ENCODE assay signal across 8 cellular contexts in the genomic region with DNA sequence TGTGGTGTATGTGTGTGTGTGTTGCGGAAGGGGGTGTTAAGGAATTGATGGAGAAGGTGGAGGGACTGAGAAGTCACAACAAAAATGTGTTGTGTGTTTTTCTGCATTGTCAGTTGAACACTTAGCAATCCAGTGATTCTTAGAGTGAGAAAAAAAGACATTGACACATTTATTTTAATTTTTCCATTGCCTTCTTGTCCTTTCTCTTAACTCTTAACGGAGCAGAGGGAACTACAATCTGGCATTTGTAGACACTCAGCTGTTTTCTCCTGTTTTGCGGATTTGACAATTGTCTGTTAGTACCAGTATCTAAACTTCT. TPM values are rescaled to one million over a fixed set of nuclear protein-coding genes. Genes with fewer than 3 reads are reported as not detected.
DNase-seq lines count a peak whose midpoint lies in the region; ATAC-seq and TF ChIP-seq lines count a peak whose summit lies in the region.

No MANE protein-coding gene starts in this region.

- no peaks in the 10 kb centered on the region for H3K9me3 Mint-ChIP-seq in HFFc6
- no peaks in the 10 kb centered on the region for H3K9me3 Mint-ChIP-seq in activated T-helper 1 cell treated with anti-CD3 and anti-CD28 coated beads, Interleukin-12 subunit alpha, Interleukin-12 subunit beta, Interleukin-2, Interleukin-4 antibody, amounts not matched to agents 30 ng/mL and 10 ng/mL and 1 ng/mL, durations not matched to agents 14 hours and 24 hours and 36 hours
- H3K9me3 Mint-ChIP-seq in stimulated activated effector memory CD8-positive, alpha-beta T cell treated with anti-CD3 and anti-CD28 coated beads, Interleukin-12 subunit alpha, Interleukin-12 subunit beta, amount 100 ng/mL, for 72 hours = no peaks in the 10 kb centered on the region

- no peaks in the 10 kb centered on the region for H3K36me3 Mint-ChIP-seq in HFFc6 (ENCODE audit: low read depth)
- H3K36me3 Mint-ChIP-seq in activated T-helper 1 cell treated with anti-CD3 and anti-CD28 coated beads, Interleukin-12 subunit alpha, Interleukin-12 subunit beta, Interleukin-2, Interleukin-4 antibody, amounts not matched to agents 30 ng/mL and 10 ng/mL and 1 ng/mL, durations not matched to agents 14 hours and 24 hours and 36 hours (ENCODE audit: low read depth) = peaks cover 5% of the 10 kb centered on the region
- H3K36me3 Mint-ChIP-seq in stimulated activated effector memory CD8-positive, alpha-beta T cell treated with anti-CD3 and anti-CD28 coated beads, Interleukin-12 subunit alpha, Interleukin-12 subunit beta, amount 100 ng/mL, for 72 hours = no peaks in the 10 kb centered on the region

- TF ChIP-seq CTCF in HFFc6 (IDR thresholded peaks at IDR 0.05) = no peak

- peak overlapping the region; percentile 60 for H3K4me3 ChIP-seq in iPS-18a (ENCODE audit: low read length)

- H3K27ac ChIP-seq in iPS-18a (ENCODE audit: low read length) = no peak overlapping the region

- peak overlapping the region; percentile 96 for H3K4me3 Mint-ChIP-seq in HFFc6
- H3K4me3 Mint-ChIP-seq in activated T-helper 1 cell treated with anti-CD3 and anti-CD28 coated beads, Interleukin-12 subunit alpha, Interleukin-12 subunit beta, Interleukin-2, Interleukin-4 antibody, amounts not matched to agents 30 ng/mL and 10 ng/mL and 1 ng/mL, durations not matched to agents 14 hours and 24 hours and 36 hours = peak overlapping the region; percentile 91
- peak overlapping the region; percentile 73 for H3K4me3 Mint-ChIP-seq in stimulated activated effector memory CD8-positive, alpha-beta T cell treated with anti-CD3 and anti-CD28 coated beads, Interleukin-12 subunit alpha, Interleukin-12 subunit beta, amount 100 ng/mL, for 72 hours

- no peaks in the 10 kb centered on the region; the same call in 1 of the 2 replicates for H3K27me3 Mint-ChIP-seq in HFFc6 (ENCODE audit: insufficient read depth)
- H3K27me3 Mint-ChIP-seq in activated T-helper 1 cell treated with anti-CD3 and anti-CD28 coated beads, Interleukin-12 subunit alpha, Interleukin-12 subunit beta, Interleukin-2, Interleukin-4 antibody, amounts not matched to agents 30 ng/mL and 10 ng/mL and 1 ng/mL, durations not matched to agents 14 hours and 24 hours and 36 hours (ENCODE audit: insufficient read depth) = peaks cover 59% of the 10 kb centered on the region

- H3K9me3 ChIP-seq in iPS-18a (ENCODE audit: control insufficient read depth, low read depth, low read length) = no peaks in the 10 kb centered on the region

- H3K27ac Mint-ChIP-seq in HFFc6 = peak overlapping the region; percentile 95
- H3K27ac Mint-ChIP-seq in activated T-helper 1 cell treated with anti-CD3 and anti-CD28 coated beads, Interleukin-12 subunit alpha, Interleukin-12 subunit beta, Interleukin-2, Interleukin-4 antibody, amounts not matched to agents 30 ng/mL and 10 ng/mL and 1 ng/mL, durations not matched to agents 14 hours and 24 hours and 36 hours = peak overlapping the region; percentile 93
- no peak overlapping the region for H3K27ac Mint-ChIP-seq in stimulated activated effector memory CD8-positive, alpha-beta T cell treated with anti-CD3 and anti-CD28 coated beads, Interleukin-12 subunit alpha, Interleukin-12 subunit beta, amount 100 ng/mL, for 72 hours

- H3K36me3 ChIP-seq in iPS-18a (ENCODE audit: control insufficient read depth, low read depth, low read length) = no peaks in the 10 kb centered on the region

- peaks cover 69% of the 10 kb centered on the region for H3K27me3 ChIP-seq in iPS-18a (ENCODE audit: control insufficient read depth, insufficient read depth, low read length)

- intact Hi-C loops in activated T-helper 1 cell treated with anti-CD3 and anti-CD28 coated beads, Interleukin-12 subunit alpha, Interleukin-12 subunit beta, Interleukin-2, Interleukin-4 antibody, amounts not matched to agents 30 ng/mL and 10 ng/mL and 1 ng/mL, durations not matched to agents 14 hours and 24 hours and 36 hours (cut with micrococcal nuclease) = loop anchor here (2.0 to 10.0 kb wide), 3 partner anchors 16 to 782 kb away; partner anchors contain the start of gene NEK7

- DNase-seq in HFFc6 (no peak), NCI-H748 treated with DMSO at 0.1 percent for 48 hours (lab: John Stamatoyannopoulos, UW) (no peak), NOMO-1 treated with DMSO at 0.1 percent for 48 hours (lab: John Stamatoyannopoulos, UW; ENCODE audit: unreplicated experiment) (no peak), MV-4-11 (lab: John Stamatoyannopoulos, UW) (no peak), activated gamma-delta T cell treated with Interleukin-2 at 50 U/mL for 16 hours (no peak)
- DNase-seq in activated T-helper 1 cell treated with anti-CD3 and anti-CD28 coated beads, Interleukin-12 subunit alpha, Interleukin-12 subunit beta, Interleukin-2, Interleukin-4 antibody, amounts not matched to agents 30 ng/mL and 10 ng/mL and 1 ng/mL, durations not matched to agents 14 hours and 24 hours and 36 hours (ENCODE audit: low spot score) = no peak
- DNase-seq in stimulated activated effector memory CD8-positive, alpha-beta T cell treated with anti-CD3 and anti-CD28 coated beads, Interleukin-12 subunit alpha, Interleukin-12 subunit beta, amount 100 ng/mL, for 72 hours (ENCODE audit: low spot score in 2 of 2) = no peak

- peaks cover 4% of the 10 kb centered on the region for H3K4me1 ChIP-seq in iPS-18a (ENCODE audit: control insufficient read depth, low read depth, low read length)

- ATAC-seq in stimulated activated effector memory CD8-positive, alpha-beta T cell treated with anti-CD3 and anti-CD28 coated beads, Interleukin-12 subunit alpha, Interleukin-12 subunit beta, amount 100 ng/mL, for 72 hours = no peak

- H3K9ac ChIP-seq in iPS-18a (ENCODE audit: low read length) = peak overlapping the region; percentile 29

- H3K4me1 Mint-ChIP-seq in HFFc6 (ENCODE audit: low read depth) = peaks cover 39% of the 10 kb centered on the region
- H3K4me1 Mint-ChIP-seq in activated T-helper 1 cell treated with anti-CD3 and anti-CD28 coated beads, Interleukin-12 subunit alpha, Interleukin-12 subunit beta, Interleukin-2, Interleukin-4 antibody, amounts not matched to agents 30 ng/mL and 10 ng/mL and 1 ng/mL, durations not matched to agents 14 hours and 24 hours and 36 hours (ENCODE audit: low read depth) = peaks cover 19% of the 10 kb centered on the region
- H3K4me1 Mint-ChIP-seq in stimulated activated effector memory CD8-positive, alpha-beta T cell treated with anti-CD3 and anti-CD28 coated beads, Interleukin-12 subunit alpha, Interleukin-12 subunit beta, amount 100 ng/mL, for 72 hours = peaks cover 13% of the 10 kb centered on the region

RNA-seq across cellular contexts. Expression of gene C1orf53, which starts 0.7 kb away (rescaled TPM):
- 10 to 100 TPM; 18.6 to 21.8 (median 19.9) TPM for total RNA-seq in HFFc6 (2021; fragmentation: NEBNext Ultra II Directional; extraction: Animal tissue kit (Norgen Biotek cat#: 25700))
- total RNA-seq in activated T-helper 1 cell treated with anti-CD3 and anti-CD28 coated beads, Interleukin-12 subunit alpha, Interleukin-12 subunit beta, Interleukin-2, Interleukin-4 antibody, amounts not matched to agents 30 ng/mL and 10 ng/mL and 1 ng/mL, durations not matched to agents 14 hours and 24 hours and 36 hours = 0.81 and 1.3 TPM in 2 replicates

RNA-seq across cellular contexts. Expression of gene LHX9, which starts 14.0 kb away (rescaled TPM):
- 100 to 1,000 TPM; 126 to 183 (median 174) TPM for total RNA-seq in HFFc6 (2021; fragmentation: NEBNext Ultra II Directional; extraction: Animal tissue kit (Norgen Biotek cat#: 25700))
- not detected in 2 replicates for total RNA-seq in activated T-helper 1 cell treated with anti-CD3 and anti-CD28 coated beads, Interleukin-12 subunit alpha, Interleukin-12 subunit beta, Interleukin-2, Interleukin-4 antibody, amounts not matched to agents 30 ng/mL and 10 ng/mL and 1 ng/mL, durations not matched to agents 14 hours and 24 hours and 36 hours

Comparison
In these comparisons a context has a peak if more than half of its experiments do, and no peak if none do; other contexts are left out.
1. RNA of gene LHX9, which starts 14.0 kb away (total RNA-seq): 126 to 183 TPM in HFFc6; not detected in activated T-helper 1 cell treated with anti-CD3 and anti-CD28 coated beads, Interleukin-12 subunit alpha, Interleukin-12 subunit beta, Interleukin-2, Interleukin-4 antibody, amounts not matched to agents 30 ng/mL and 10 ng/mL and 1 ng/mL, durations not matched to agents 14 hours and 24 hours and 36 hours; every median in the first group is over 100 times any median in the second.
2. Peak in every context shown above with its lines, with median percentiles within 50 percentile points of each other: H3K4me3 Mint-ChIP-seq.